ENCODE assay signal across 21 cellular contexts in genomic region chr10:5532231-5532605, GRCh38. TPM values are rescaled to one million over a fixed set of nuclear protein-coding genes. Genes with fewer than 3 reads are reported as not detected.
DNase-seq lines count a peak whose midpoint lies in the region; ATAC-seq, FAIRE-seq and TF ChIP-seq lines count a peak whose summit lies in the region.
"Had no signal": no experiment of that assay in that cellular context is flagged by ENCODE, and none has a peak within 500 bp of the region (broad histone marks: within the 10 kb centered on the region; RNA-seq: fewer than 3 reads in every experiment).

No MANE protein-coding gene starts in this region.

- H3K27ac Mint-ChIP-seq in activated T-cell treated with anti-CD3 and anti-CD28 coated beads, Interleukin-2, amount 50 U/mL, for 24 hours = no peak overlapping the region
- H3K27ac Mint-ChIP-seq in naive thymus-derived CD8-positive, alpha-beta T cell = no peak overlapping the region

- no peak overlapping the region for H3K4me2 ChIP-seq in PC-9
- H3K4me2 ChIP-seq: BLaER1 treated with 17β-estradiol and CSF1 and Interleukin-3, amounts not matched to agents 10 nM and 100 nM; KMS-11 had no signal

- no peaks in the 10 kb centered on the region for H3K27me3 Mint-ChIP-seq in activated T-cell treated with anti-CD3 and anti-CD28 coated beads, Interleukin-2, amount 50 U/mL, for 24 hours
- H3K27me3 Mint-ChIP-seq in naive thymus-derived CD8-positive, alpha-beta T cell = peaks cover 0 to 3% (median 0%) of the 10 kb centered on the region in 5 donors

- H3K36me3 ChIP-seq in kidney (ENCODE audit: control insufficient read depth in 1 of 2, insufficient read depth in 2 of 2, low read length in 2 of 2) = no peaks in the 10 kb centered on the region
- H3K36me3 ChIP-seq in suprapubic skin = no peaks in the 10 kb centered on the region
- no peaks in the 10 kb centered on the region for H3K36me3 ChIP-seq in PC-9 (ENCODE audit: low read depth)
- H3K36me3 ChIP-seq: BLaER1 treated with 17β-estradiol and CSF1 and Interleukin-3, amounts not matched to agents 10 nM and 100 nM had no signal

- no peak overlapping the region for H3K9ac ChIP-seq in kidney (ENCODE audit: low read length in 2 of 2)
- H3K9ac ChIP-seq: BLaER1 treated with 17β-estradiol and CSF1 and Interleukin-3, amounts not matched to agents 10 nM and 100 nM; KMS-11 had no signal

- H3K27ac ChIP-seq in coronary artery (no peak overlapping the region), kidney (ENCODE audit: low read depth in 2 of 2, low read length in 2 of 2) (no peak overlapping the region), suprapubic skin (peak overlapping the region; percentile 38), PC-9 (no peak overlapping the region)
- H3K27ac ChIP-seq: BLaER1 treated with 17β-estradiol and CSF1 and Interleukin-3, amounts not matched to agents 10 nM and 100 nM; KMS-11 had no signal

- H3K9me3 ChIP-seq in kidney (ENCODE audit: control insufficient read depth in 1 of 2, low read length in 2 of 2) (no peaks in the 10 kb centered on the region), suprapubic skin (no peaks in the 10 kb centered on the region), PC-9 (ENCODE audit: insufficient read depth, low read depth) (no peaks in the 10 kb centered on the region)
- H3K9me3 ChIP-seq: BLaER1 treated with 17β-estradiol and CSF1 and Interleukin-3, amounts not matched to agents 10 nM and 100 nM had no signal

- H3K4me1 Mint-ChIP-seq in activated T-cell treated with anti-CD3 and anti-CD28 coated beads, Interleukin-2, amount 50 U/mL, for 24 hours (ENCODE audit: low read depth) = no peaks in the 10 kb centered on the region
- peaks cover 0 to 2% (median 0%) of the 10 kb centered on the region in 4 donors for H3K4me1 Mint-ChIP-seq in naive thymus-derived CD8-positive, alpha-beta T cell

- no peak overlapping the region for H3K4me3 ChIP-seq in coronary artery
- H3K4me3 ChIP-seq in kidney (ENCODE audit: low read length in 2 of 2) = no peak overlapping the region
- no peak overlapping the region for H3K4me3 ChIP-seq in suprapubic skin
- no peak overlapping the region for H3K4me3 ChIP-seq in PC-9
- H3K4me3 ChIP-seq: BLaER1 treated with 17β-estradiol and CSF1 and Interleukin-3, amounts not matched to agents 10 nM and 100 nM had no signal

- BruUV-seq in PC-9 (replicated peaks; lab: Mats Ljungman, UMichigan) = no TSS peak

- no peak for TF ChIP-seq CTCF in coronary artery (IDR thresholded peaks at IDR 0.05)
- TF ChIP-seq CTCF in kidney (IDR thresholded peaks at IDR 0.05; ENCODE audit: borderline replicate concordance, extremely low read depth, insufficient read depth) = no peak
- TF ChIP-seq CTCF in suprapubic skin (IDR thresholded peaks at IDR 0.05) = no peak
- TF ChIP-seq CTCF in PC-9 (conservative IDR thresholded peaks at IDR 0.05) = no peak
- no peak for TF ChIP-seq CTCF in omental fat pad (IDR thresholded peaks at IDR 0.05)

- TF ChIP-seq POLR2A in suprapubic skin (IDR thresholded peaks at IDR 0.05) = no peak

- POLR2A ChIA-PET in naive thymus-derived CD8-positive, alpha-beta T cell (lab: Charles Lee) = no interaction called here
- POLR2A ChIA-PET in PC-9 (lab: Charles Lee; ENCODE audit: unreplicated experiment) = no interaction called here

- H3K79me2 ChIP-seq in PC-9 (ENCODE audit: low read depth) = no peaks in the 10 kb centered on the region

- peaks cover 5% of the 10 kb centered on the region; the same call in 1 of the 2 replicates for H3F3A ChIP-seq in PC-9 (ENCODE audit: insufficient read depth, low read depth)

- TF ChIP-seq EP300 in suprapubic skin (IDR thresholded peaks at IDR 0.05) = no peak

- no peaks in the 10 kb centered on the region for H3K9me3 Mint-ChIP-seq in activated T-cell treated with anti-CD3 and anti-CD28 coated beads, Interleukin-2, amount 50 U/mL, for 24 hours
- no peaks in the 10 kb centered on the region for H3K9me3 Mint-ChIP-seq in naive thymus-derived CD8-positive, alpha-beta T cell

- 51% methylated on average over 12 of the region's 12 CpGs for WGBS in suprapubic skin

- peak; percentile 12 for DNase-seq in activated T-cell treated with anti-CD3 and anti-CD28 coated beads, Interleukin-2, amount 50 U/mL, for 24 hours
- DNase-seq in activated T-cell treated with anti-CD3 and anti-CD28 coated beads, Interleukin-2, amount 50 U/mL, for 48 hours = no peak
- DNase-seq in coronary artery (ENCODE audit: low spot score) (peak; percentile 41), kidney (peak; percentile 26), suprapubic skin (ENCODE audit: low spot score in 2 of 2) (peak; percentile 53 to 58), PC-9 (no peak), omental fat pad (ENCODE audit: low spot score) (no peak)
- no peak for DNase-seq in naive thymus-derived CD8-positive, alpha-beta T cell
- DNase-seq: GDM1, NCI-H1436, NCI-H2029, NCI-H2171, NCI-H446, NCI-H69 had no signal

- no peaks in the 10 kb centered on the region for H4K20me1 ChIP-seq in PC-9 (ENCODE audit: insufficient read depth)
- H4K20me1 ChIP-seq: BLaER1 treated with 17β-estradiol and CSF1 and Interleukin-3, amounts not matched to agents 10 nM and 100 nM had no signal

- H3K4me1 ChIP-seq in kidney (ENCODE audit: control insufficient read depth in 1 of 2, insufficient read depth in 1 of 2, low read depth in 1 of 2, low read length in 2 of 2) = no peaks in the 10 kb centered on the region
- peaks cover 55% of the 10 kb centered on the region for H3K4me1 ChIP-seq in suprapubic skin
- peaks cover 15% of the 10 kb centered on the region for H3K4me1 ChIP-seq in PC-9 (replicated peaks; ENCODE audit: insufficient read depth)
- H3K4me1 ChIP-seq: BLaER1 treated with 17β-estradiol and CSF1 and Interleukin-3, amounts not matched to agents 10 nM and 100 nM had no signal

- H3K4me3 Mint-ChIP-seq in activated T-cell treated with anti-CD3 and anti-CD28 coated beads, Interleukin-2, amount 50 U/mL, for 24 hours = no peak overlapping the region
- no peak overlapping the region for H3K4me3 Mint-ChIP-seq in naive thymus-derived CD8-positive, alpha-beta T cell

- H3K27me3 ChIP-seq in suprapubic skin (no peaks in the 10 kb centered on the region), PC-9 (ENCODE audit: insufficient read depth, low read depth) (no peaks in the 10 kb centered on the region)
- H3K27me3 ChIP-seq: BLaER1 treated with 17β-estradiol and CSF1 and Interleukin-3, amounts not matched to agents 10 nM and 100 nM had no signal

- no peak for ATAC-seq in naive thymus-derived CD8-positive, alpha-beta T cell
- ATAC-seq in omental fat pad (ENCODE audit: low FRiP score) = no peak

- H3K9me2 ChIP-seq in PC-9 (ENCODE audit: insufficient read depth) = no peaks in the 10 kb centered on the region

- H2AFZ ChIP-seq in PC-9 = no peak overlapping the region

- FAIRE-seq in kidney (lab: Jason Lieb, UNC) = no peak
- FAIRE-seq: A204.1, GM12891, GM18507 had no signal

- CTCF ChIA-PET in PC-9 (lab: Charles Lee) = no interaction called here

- H3K36me3 Mint-ChIP-seq in activated T-cell treated with anti-CD3 and anti-CD28 coated beads, Interleukin-2, amount 50 U/mL, for 24 hours (ENCODE audit: low read depth) = no peaks in the 10 kb centered on the region
- H3K36me3 Mint-ChIP-seq in naive thymus-derived CD8-positive, alpha-beta T cell = no peaks in the 10 kb centered on the region

- intact Hi-C loops in kidney (cut with DNase I) = no loop called here
- intact Hi-C loops in PC-9 (cut with micrococcal nuclease; ENCODE audit: unreplicated experiment) = no loop called here

RNA-seq across cellular contexts. Expression of gene CALML3, which starts 7.5 kb away (rescaled TPM):
- total RNA-seq in kidney (not detected), suprapubic skin (100 to 1,000 TPM in 2 of 4 donors, 10 to 100 TPM in 2; 27.4 to 296 (median 105) TPM), PC-9 (2021) (not detected in 2 replicates), omental fat pad (not detected)
- 15.9 TPM for polyA plus RNA-seq in kidney (ENCODE audit: insufficient read depth, low read depth, low replicate concordance)
- not detected for total RNA-seq in naive thymus-derived CD8-positive, alpha-beta T cell
- not detected for polyA plus RNA-seq in naive thymus-derived CD8-positive, alpha-beta T cell
- total RNA-seq: H4, M059J had no signal

RNA-seq across cellular contexts. Expression of gene CALML5, which starts 32.8 kb away (rescaled TPM):
- total RNA-seq in kidney (not detected), suprapubic skin (1,000 to 10,000 TPM in 3 of 4 donors, 100 to 1,000 TPM in 1; 429 to 3,135 (median 2,230) TPM), PC-9 (2021) (3.0 and 6.3 TPM in 2 replicates), omental fat pad (not detected)
- polyA plus RNA-seq in kidney (ENCODE audit: insufficient read depth, low read depth, low replicate concordance) = not detected
- total RNA-seq in naive thymus-derived CD8-positive, alpha-beta T cell = not detected
- polyA plus RNA-seq in naive thymus-derived CD8-positive, alpha-beta T cell = not detected
- total RNA-seq: H4, M059J had no signal

Comparison
In these comparisons a context has a peak if more than half of its experiments do, and no peak if none do; other contexts are left out.
1. DNase-seq: peak in activated T-cell treated with anti-CD3 and anti-CD28 coated beads, Interleukin-2, amount 50 U/mL, for 24 hours (single experiment), coronary artery (single experiment), kidney (single experiment) and suprapubic skin (2 of 2); none in activated T-cell treated with anti-CD3 and anti-CD28 coated beads, Interleukin-2, amount 50 U/mL, for 48 hours (0 of 2), naive thymus-derived CD8-positive, alpha-beta T cell (0 of 10), PC-9 (0 of 2) and omental fat pad (single experiment).
2. RNA of gene CALML3, which starts 7.5 kb away (total RNA-seq): 27.4 to 296 TPM in suprapubic skin; not detected in PC-9, not detected in kidney (single experiment), not detected in naive thymus-derived CD8-positive, alpha-beta T cell and not detected in omental fat pad; every median in the first group is over 10 times any median in the second.
3. RNA of gene CALML5, which starts 32.8 kb away (total RNA-seq): 429 to 3,135 TPM in suprapubic skin; 3.0 to 6.3 TPM in PC-9, not detected in kidney (single experiment), not detected in naive thymus-derived CD8-positive, alpha-beta T cell and not detected in omental fat pad; every median in the first group is over 10 times any median in the second.